In genomic region chr12:64311877-64312276, GRCh38 we compare ENCODE assay signal across 25 cellular contexts.
DNase-seq lines count a peak whose midpoint lies in the region; ATAC-seq, FAIRE-seq and TF ChIP-seq lines count a peak whose summit lies in the region.
"Had no signal": no experiment of that assay in that cellular context is flagged by ENCODE, and none has a peak within 500 bp of the region (broad histone marks: within the 10 kb centered on the region; RNA-seq: fewer than 3 reads in every experiment).

No MANE protein-coding gene starts in this region.

- H3K27me3 ChIP-seq in HepG2 (ENCODE audit: control insufficient read depth in 1 of 2, insufficient read depth in 2 of 2, low read length in 2 of 2) (no peaks in the 10 kb centered on the region), right lobe of liver (no peaks in the 10 kb centered on the region), bronchial epithelial cell (ENCODE audit: control insufficient read depth, insufficient read depth, low read length) (no peaks in the 10 kb centered on the region), osteoblast (ENCODE audit: insufficient read depth, low read length) (no peaks in the 10 kb centered on the region), Caco-2 (replicated peaks; ENCODE audit: control insufficient read depth, insufficient read depth, low read length) (no peaks in the 10 kb centered on the region)
- H3K27me3 ChIP-seq: BLaER1 treated with 17β-estradiol and CSF1 and Interleukin-3, amounts not matched to agents 10 nM and 100 nM had no signal

- H3K4me3 ChIP-seq in HepG2 (replicated peaks in 1 of 3; ENCODE audit: insufficient read depth in 1 of 3, low read depth in 2 of 3, low read length in 3 of 3) = no peak overlapping the region
- no peak overlapping the region for H3K4me3 ChIP-seq in right lobe of liver
- no peak overlapping the region for H3K4me3 ChIP-seq in bronchial epithelial cell (ENCODE audit: low read depth, low read length)
- no peak overlapping the region for H3K4me3 ChIP-seq in osteoblast (ENCODE audit: insufficient read depth, low read length)
- H3K4me3 ChIP-seq in Caco-2 (ENCODE audit: low read depth, low read length) = no peak overlapping the region
- H3K4me3 ChIP-seq: A549; BLaER1 treated with 17β-estradiol and CSF1 and Interleukin-3, amounts not matched to agents 10 nM and 100 nM had no signal

- ATAC-seq in HepG2 (no peak), right lobe of liver (no peak), WTC11 (no peak), HG03108 (IDR thresholded peaks at IDR 0.05; ENCODE audit: unreplicated experiment) (no peak), GM21786 (IDR thresholded peaks at IDR 0.05; ENCODE audit: unreplicated experiment) (no peak)
- ATAC-seq: A549; CD8-positive, alpha-beta T cell had no signal

- peak overlapping the region; percentile 14; the same call in 1 of the 2 replicates for H3K27ac Mint-ChIP-seq in WTC11
- no peak overlapping the region for H3K27ac Mint-ChIP-seq in Caco-2 (ENCODE audit: unreplicated experiment)
- H3K27ac Mint-ChIP-seq: B cell; CD4-positive, alpha-beta T cell; CD8-positive, alpha-beta T cell had no signal

- H3K4me3 Mint-ChIP-seq in WTC11 (no peak overlapping the region), Caco-2 (ENCODE audit: unreplicated experiment) (no peak overlapping the region)
- H3K4me3 Mint-ChIP-seq: B cell; CD4-positive, alpha-beta T cell; CD8-positive, alpha-beta T cell had no signal

- TF ChIP-seq POLR2A in HepG2 (IDR thresholded peaks at IDR 0.05; ENCODE audit: insufficient read depth in 1 of 2, low read depth in 2 of 2, low read length in 2 of 2) (no peak), right lobe of liver (IDR thresholded peaks at IDR 0.05) (no peak)

- H3K27ac ChIP-seq in HepG2 (ENCODE audit: extremely low read length, insufficient read depth, low read length) (no peak overlapping the region), right lobe of liver (no peak overlapping the region), osteoblast (ENCODE audit: low read depth, low read length) (no peak overlapping the region)
- H3K27ac ChIP-seq: 22Rv1; A549; BLaER1 treated with 17β-estradiol and CSF1 and Interleukin-3, amounts not matched to agents 10 nM and 100 nM; C4-2B had no signal

- TF ChIP-seq RAD21 in HepG2 (CRISPR knock-in tag; IDR thresholded peaks at IDR 0.05) = no peak

- H3K4me1 Mint-ChIP-seq in WTC11 (no peaks in the 10 kb centered on the region), Caco-2 (ENCODE audit: low read depth, unreplicated experiment) (no peaks in the 10 kb centered on the region)
- H3K4me1 Mint-ChIP-seq: B cell had no signal

- H3K79me2 ChIP-seq in HepG2 (ENCODE audit: insufficient read depth, low read length) (no peaks in the 10 kb centered on the region), osteoblast (ENCODE audit: insufficient read depth, low read length) (no peaks in the 10 kb centered on the region)

- intact Hi-C loops in HepG2 (cut with micrococcal nuclease; ENCODE audit: unreplicated experiment) = no loop called here
- intact Hi-C loops in right lobe of liver (cut with DNase I) = no loop called here
- intact Hi-C loops in Caco-2 (cut with micrococcal nuclease; ENCODE audit: unreplicated experiment) = no loop called here

- H3K9me3 Mint-ChIP-seq in WTC11 = no peaks in the 10 kb centered on the region
- no peaks in the 10 kb centered on the region for H3K9me3 Mint-ChIP-seq in Caco-2 (ENCODE audit: unreplicated experiment)
- H3K9me3 Mint-ChIP-seq: CD4-positive, alpha-beta T cell; CD8-positive, alpha-beta T cell had no signal

- H4K20me1 ChIP-seq in HepG2 (ENCODE audit: insufficient read depth, low read length) = no peaks in the 10 kb centered on the region
- H4K20me1 ChIP-seq in osteoblast (ENCODE audit: insufficient read depth, low read length) = no peaks in the 10 kb centered on the region
- H4K20me1 ChIP-seq: BLaER1 treated with 17β-estradiol and CSF1 and Interleukin-3, amounts not matched to agents 10 nM and 100 nM had no signal

- 47% methylated on average over 4 of the region's 4 CpGs for WGBS in HepG2 (ENCODE audit: low lambda C conversion rate)
- 78% methylated on average over 4 of the region's 4 CpGs for WGBS in right lobe of liver (ENCODE audit: insufficient coverage, low coverage, low lambda C conversion rate, missing lambda C conversion rate)

- H2AFZ ChIP-seq in HepG2 (ENCODE audit: low read length) = no peak overlapping the region
- H2AFZ ChIP-seq in osteoblast (ENCODE audit: low read length) = no peak overlapping the region

- CTCF ChIA-PET in HepG2 (lab: Yijun Ruan, JAX; ENCODE audit: low intra/inter-chr PET ratio, low total read pairs) (no interaction called here), WTC11 (lab: Charles Lee) (no interaction called here), Caco-2 (lab: Charles Lee) (interaction anchor here (0.6 kb wide), 1 partner anchor 43 kb away, joined by 9 read pairs; no protein-coding TSS in a partner anchor)

- POLR2A ChIA-PET in HepG2 (lab: Yijun Ruan, JAX) = no interaction called here
- POLR2A ChIA-PET in WTC11 (lab: Charles Lee) = no interaction called here
- POLR2A ChIA-PET in Caco-2 (lab: Charles Lee) = no interaction called here

- no peak for FAIRE-seq in HepG2 (lab: Jason Lieb, UNC)
- FAIRE-seq in bronchial epithelial cell (lab: Jason Lieb, UNC) = peak; percentile 7
- FAIRE-seq: GM12891, GM19239 had no signal

- H3K36me3 Mint-ChIP-seq in WTC11 (no peaks in the 10 kb centered on the region; the same call in 1 of the 2 replicates), Caco-2 (ENCODE audit: insufficient read depth, unreplicated experiment) (no peaks in the 10 kb centered on the region)
- H3K36me3 Mint-ChIP-seq: CD8-positive, alpha-beta T cell had no signal

- H3K36me3 ChIP-seq in HepG2 (replicated peaks in 1 of 2; ENCODE audit: control insufficient read depth in 1 of 2, insufficient read depth in 2 of 2, low read length in 2 of 2) (no peaks in the 10 kb centered on the region), right lobe of liver (no peaks in the 10 kb centered on the region), bronchial epithelial cell (ENCODE audit: control insufficient read depth, insufficient read depth, low read length) (no peaks in the 10 kb centered on the region), osteoblast (ENCODE audit: insufficient read depth, low read length) (no peaks in the 10 kb centered on the region), Caco-2 (ENCODE audit: control insufficient read depth, insufficient read depth, low read length) (no peaks in the 10 kb centered on the region)
- H3K36me3 ChIP-seq: BLaER1 treated with 17β-estradiol and CSF1 and Interleukin-3, amounts not matched to agents 10 nM and 100 nM had no signal

- TF ChIP-seq EP300 in HepG2 (IDR thresholded peaks at IDR 0.05; ENCODE audit: low read depth in 2 of 2, low read length in 2 of 2) (no peak), HepG2 (CRISPR knock-in tag; IDR thresholded peaks at IDR 0.05; ENCODE audit: borderline replicate concordance) (no peak)

- BruUV-seq in HepG2 (replicated peaks; lab: Mats Ljungman, UMichigan) (no TSS peak), Caco-2 (replicated peaks; lab: Mats Ljungman, UMichigan) (no TSS peak)

- no peak for TF ChIP-seq CTCF in HepG2 (CRISPR knock-in tag; IDR thresholded peaks at IDR 0.05)
- no peak for TF ChIP-seq CTCF in right lobe of liver (IDR thresholded peaks at IDR 0.05)
- TF ChIP-seq CTCF in WTC11 (IDR thresholded peaks at IDR 0.05) = no peak
- TF ChIP-seq CTCF in bronchial epithelial cell (IDR thresholded peaks at IDR 0.05; ENCODE audit: insufficient read depth, low read length, severe bottlenecking) = no peak
- no peak for TF ChIP-seq CTCF in osteoblast (IDR thresholded peaks at IDR 0.05; ENCODE audit: extremely low read depth, low read depth, low read length)
- no peak for TF ChIP-seq CTCF in Caco-2 (IDR thresholded peaks at IDR 0.05; ENCODE audit: insufficient read depth in 1 of 2, low read depth in 1 of 2, low read length in 1 of 2, severe bottlenecking in 1 of 2, unreplicated experiment in 1 of 2)

- H3K9ac ChIP-seq in HepG2 (ENCODE audit: insufficient read depth, low read depth, low read length) = no peak overlapping the region
- H3K9ac ChIP-seq: BLaER1 treated with 17β-estradiol and CSF1 and Interleukin-3, amounts not matched to agents 10 nM and 100 nM had no signal

- H3K4me1 ChIP-seq in HepG2 (ENCODE audit: insufficient read depth, low read length) = no peaks in the 10 kb centered on the region
- no peaks in the 10 kb centered on the region for H3K4me1 ChIP-seq in right lobe of liver
- no peaks in the 10 kb centered on the region for H3K4me1 ChIP-seq in osteoblast (ENCODE audit: insufficient read depth, low read length)
- H3K4me1 ChIP-seq in Caco-2 = no peaks in the 10 kb centered on the region
- H3K4me1 ChIP-seq: A549; BLaER1 treated with 17β-estradiol and CSF1 and Interleukin-3, amounts not matched to agents 10 nM and 100 nM had no signal

- DNase-seq in HepG2 (ENCODE audit: low spot score) = no peak
- DNase-seq in right lobe of liver = no peak
- no peak for DNase-seq in WTC11 (ENCODE audit: low spot score)
- DNase-seq in bronchial epithelial cell (ENCODE audit: low read depth) = no peak
- DNase-seq in osteoblast (ENCODE audit: insufficient read length, low spot score, missing footprints) = peak; percentile 51
- no peak for DNase-seq in Caco-2
- DNase-seq: AML-193; CD4-positive, alpha-beta T cell; CD8-positive, alpha-beta T cell; DMS 273 treated with DMSO at 0.1 percent for 48 hours; DMS153; DMS53; DMS79; DND-41; EL; GDM1 had no signal

- H3K27me3 Mint-ChIP-seq in WTC11 (ENCODE audit: low read depth) (no peaks in the 10 kb centered on the region; the same call in 1 of the 2 replicates), Caco-2 (ENCODE audit: insufficient read depth, unreplicated experiment) (no peaks in the 10 kb centered on the region)
- H3K27me3 Mint-ChIP-seq: B cell; CD4-positive, alpha-beta T cell had no signal

- H3K4me2 ChIP-seq in HepG2 (ENCODE audit: low read depth, low read length) (no peak overlapping the region), osteoblast (ENCODE audit: insufficient read depth, low read length) (no peak overlapping the region)
- H3K4me2 ChIP-seq: A549; BLaER1 treated with 17β-estradiol and CSF1 and Interleukin-3, amounts not matched to agents 10 nM and 100 nM had no signal

- in situ Hi-C loops in HepG2 (cut with HindIII; ENCODE audit: extremely low pct_ligation_motif_present, low pct_unique_long_range_greater_than_20kb) = no loop called here

- no peaks in the 10 kb centered on the region for H3K9me3 ChIP-seq in HepG2 (ENCODE audit: low read length)
- no peaks in the 10 kb centered on the region for H3K9me3 ChIP-seq in right lobe of liver
- no peaks in the 10 kb centered on the region for H3K9me3 ChIP-seq in osteoblast (ENCODE audit: low read depth, low read length)
- no peaks in the 10 kb centered on the region for H3K9me3 ChIP-seq in Caco-2
- H3K9me3 ChIP-seq: A549; BLaER1 treated with 17β-estradiol and CSF1 and Interleukin-3, amounts not matched to agents 10 nM and 100 nM had no signal

TF ChIP-seq in HepG2, 621 proteins besides CTCF, POLR2A, EP300 and RAD21:
- no peak for TF ChIP-seq ZSCAN22 (CRISPR knock-in tag; IDR thresholded peaks at IDR 0.05)
- peak; percentile 73 for TF ChIP-seq ATF7 (IDR thresholded peaks at IDR 0.05)
- TF ChIP-seq ATF7 (CRISPR knock-in tag; IDR thresholded peaks at IDR 0.05) = no peak

TF ChIP-seq in WTC11, 78 proteins besides CTCF, POLR2A, EP300 and RAD21 (continues in another document):
- no peak for TF ChIP-seq OVOL2 (CRISPR knock-in tag; IDR thresholded peaks at IDR 0.05; ENCODE audit: borderline replicate concordance)
